Comparison of ENCODE assay signal across 10 cellular contexts in genomic region chr10:94076325-94076841, GRCh38.
DNase-seq lines count a peak whose midpoint lies in the region; ATAC-seq and TF ChIP-seq lines count a peak whose summit lies in the region.
"Had no signal": no experiment of that assay in that cellular context is flagged by ENCODE, and none has a peak within 500 bp of the region (broad histone marks: within the 10 kb centered on the region; RNA-seq: fewer than 3 reads in every experiment).

No MANE protein-coding gene starts in this region.

- CTCF ChIA-PET in CD4-positive, alpha-beta memory T cell (lab: Charles Lee; ENCODE audit: partially characterized antibody), result no interaction called here

- H3K27ac Mint-ChIP-seq in CD4-positive, alpha-beta memory T cell, result no peak overlapping the region
- H3K27ac Mint-ChIP-seq: activated naive CD8-positive, alpha-beta T cell had no signal

- no peaks in the 10 kb centered on the region for H3K4me1 Mint-ChIP-seq in CD4-positive, alpha-beta memory T cell

- POLR2A ChIA-PET in CD4-positive, alpha-beta memory T cell (lab: Charles Lee; ENCODE audit: partially characterized antibody), result no interaction called here

- H3K9me3 Mint-ChIP-seq in CD4-positive, alpha-beta memory T cell, result peaks cover 0 to 16% (median 2%) of the 10 kb centered on the region in 8 donors

- peak; percentile 53 for TF ChIP-seq CTCF in foreskin fibroblast (IDR thresholded peaks at IDR 0.05; ENCODE audit: low read depth, low read length)

- 0 out of 2 replicates have a peak, but pooled peaks cover 3% of the 10 kb centered on the region for H3K9me3 ChIP-seq in SJSA1 (replicated peaks)
- H3K9me3 ChIP-seq in CD4-positive, alpha-beta memory T cell (ENCODE audit: control insufficient read depth in 1 of 2, low read length in 2 of 2), result no peaks in the 10 kb centered on the region

- no peak overlapping the region for H3K4me3 Mint-ChIP-seq in CD4-positive, alpha-beta memory T cell
- H3K4me3 Mint-ChIP-seq: activated naive CD8-positive, alpha-beta T cell had no signal

- H3K36me3 ChIP-seq in SJSA1, result no peaks in the 10 kb centered on the region
- H3K36me3 ChIP-seq in CD4-positive, alpha-beta memory T cell (ENCODE audit: insufficient read depth, low read length), result no peaks in the 10 kb centered on the region

- DNase-seq in D341Med (ENCODE audit: low spot score) (peak; percentile 31), SJSA1 (ENCODE audit: low read depth in 1 of 2, low spot score in 2 of 2) (peak; percentile 71 to 77), foreskin fibroblast (peak; percentile 21 to 62), pons (ENCODE audit: low spot score) (peak; percentile 40), NCI-H2081 (lab: John Stamatoyannopoulos, UW) (no peak)
- DNase-seq in CD4-positive, alpha-beta memory T cell, result no peak

- H3K27ac ChIP-seq in SJSA1, result peak overlapping the region; percentile 23; the same call in 1 of the 2 replicates
- no peak overlapping the region for H3K27ac ChIP-seq in CD4-positive, alpha-beta memory T cell (ENCODE audit: low read depth, low read length)

- no peaks in the 10 kb centered on the region for H3K27me3 ChIP-seq in SJSA1 (replicated peaks)
- no peaks in the 10 kb centered on the region for H3K27me3 ChIP-seq in CD4-positive, alpha-beta memory T cell (ENCODE audit: insufficient read depth, low read length)

- intact Hi-C loops in CD4-positive, alpha-beta memory T cell (cut with micrococcal nuclease), result no loop called here

- no peak for ATAC-seq in GM21529 (IDR thresholded peaks at IDR 0.05; ENCODE audit: unreplicated experiment)
- no peak for ATAC-seq in HG02884 (IDR thresholded peaks at IDR 0.05; ENCODE audit: unreplicated experiment)
- ATAC-seq: GM12878 had no signal

- H3K27me3 Mint-ChIP-seq in CD4-positive, alpha-beta memory T cell, result peaks cover 0 to 6% of the 10 kb centered on the region in 2 donors

- H3K36me3 Mint-ChIP-seq in CD4-positive, alpha-beta memory T cell, result no peaks in the 10 kb centered on the region
- H3K36me3 Mint-ChIP-seq: activated naive CD8-positive, alpha-beta T cell had no signal

- peaks cover 33% of the 10 kb centered on the region for H3K4me1 ChIP-seq in SJSA1 (replicated peaks)
- no peaks in the 10 kb centered on the region for H3K4me1 ChIP-seq in CD4-positive, alpha-beta memory T cell (ENCODE audit: insufficient read depth, low read length)

- H3K4me3 ChIP-seq in SJSA1, result no peak overlapping the region
- H3K4me3 ChIP-seq in foreskin fibroblast (ENCODE audit: low read depth in 1 of 2, low read length in 2 of 2), result no peak overlapping the region
- H3K4me3 ChIP-seq in CD4-positive, alpha-beta memory T cell (ENCODE audit: low read length in 2 of 2), result no peak overlapping the region
- H3K4me3 ChIP-seq: GM12878 had no signal

Comparison
In these comparisons a context has a peak if more than half of its experiments do, and no peak if none do; other contexts are left out.
1. DNase-seq: peak in D341Med (single experiment), SJSA1 (2 of 2), foreskin fibroblast (2 of 2) and pons (single experiment); none in NCI-H2081 (0 of 2) and CD4-positive, alpha-beta memory T cell (0 of 5).